Comparison of ENCODE assay signal across 8 cellular contexts in the genomic region with DNA sequence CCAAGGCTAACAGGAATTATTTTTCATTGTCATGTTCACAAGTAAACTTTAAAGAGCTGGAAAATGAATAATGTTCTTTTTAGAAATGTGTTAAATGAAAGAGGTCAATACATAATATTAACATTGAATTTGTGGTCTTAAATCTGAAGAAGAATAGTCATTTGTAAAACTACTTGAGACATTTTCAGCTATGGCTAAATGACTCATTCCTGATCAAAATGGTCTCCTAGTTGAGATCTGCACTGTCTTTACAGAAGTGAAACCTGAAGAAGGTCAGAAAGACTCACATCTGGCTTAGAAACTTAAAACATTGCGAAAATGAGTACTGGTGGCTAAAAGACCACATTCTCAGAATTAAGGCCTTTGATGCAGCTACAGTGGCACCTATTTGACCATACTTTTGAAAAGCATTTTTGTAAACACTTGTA. TPM values are rescaled to one million over a fixed set of nuclear protein-coding genes. Genes with fewer than 3 reads are reported as not detected.
DNase-seq lines count a peak whose midpoint lies in the region; ATAC-seq and TF ChIP-seq lines count a peak whose summit lies in the region.

No MANE protein-coding gene starts in this region.

- DNase-seq in MM.1S (peak; percentile 94), immature natural killer cell (peak in 1 of 3 donors; percentile 33), NCI-H2227 (lab: John Stamatoyannopoulos, UW; ENCODE audit: unreplicated experiment) (no peak), ureter (ENCODE audit: low spot score) (no peak), glomerular visceral epithelial cell (ENCODE audit: extremely low spot score) (no peak), UCSD-AML1 (lab: John Stamatoyannopoulos, UW; ENCODE audit: unreplicated experiment) (no peak)

- H3K4me1 Mint-ChIP-seq in immature natural killer cell, result peaks cover 86 to 97% of the 10 kb centered on the region in 2 donors

- H3K79me2 ChIP-seq in MM.1S (ENCODE audit: low read length), result peaks cover 88% of the 10 kb centered on the region

- H3F3A ChIP-seq in MM.1S (ENCODE audit: insufficient read depth, low read length), result peaks cover 40% of the 10 kb centered on the region

- peak overlapping the region; percentile 83 for H3K27ac ChIP-seq in MM.1S (ENCODE audit: low read length)

- H3K4me3 Mint-ChIP-seq in immature natural killer cell, result peak overlapping the region; percentile 63 to 80 (median 69)

- H3K27ac Mint-ChIP-seq in immature natural killer cell, result peak overlapping the region; percentile 52 to 82 (median 72)

- peak overlapping the region; percentile 33; the same call in 1 of the 2 replicates for H3K4me3 ChIP-seq in MM.1S (ENCODE audit: low read length)

- no peak for TF ChIP-seq CTCF in MM.1S (IDR thresholded peaks at IDR 0.05; ENCODE audit: low read length)

- H2AFZ ChIP-seq in MM.1S (ENCODE audit: low read length), result no peak overlapping the region

- peak; percentile 92 for ATAC-seq in GM18502 (IDR thresholded peaks at IDR 0.05; ENCODE audit: poor library complexity, unreplicated experiment)
- peak; percentile 88 for ATAC-seq in GM21737 (IDR thresholded peaks at IDR 0.05; ENCODE audit: unreplicated experiment)

- peaks cover 41% of the 10 kb centered on the region for H3K36me3 ChIP-seq in MM.1S (replicated peaks; ENCODE audit: insufficient read depth, low read length)

- H3K9me3 ChIP-seq in MM.1S (replicated peaks; ENCODE audit: insufficient read depth, low read length), result no peaks in the 10 kb centered on the region

- H3K27me3 ChIP-seq in MM.1S (replicated peaks; ENCODE audit: insufficient read depth, low read length), result no peaks in the 10 kb centered on the region

- H3K9me2 ChIP-seq in MM.1S (replicated peaks; ENCODE audit: insufficient read depth, low read length), result no peaks in the 10 kb centered on the region

- peaks cover 54% of the 10 kb centered on the region for H3K4me1 ChIP-seq in MM.1S (ENCODE audit: low read length)

- H3K27me3 Mint-ChIP-seq in immature natural killer cell (ENCODE audit: low read depth in 3 of 3), result peaks cover 0 to 2% (median 0%) of the 10 kb centered on the region in 3 donors

- H4K20me1 ChIP-seq in MM.1S (ENCODE audit: insufficient read depth, low read length), result no peaks in the 10 kb centered on the region

- peak overlapping the region; percentile 54 for H3K9ac ChIP-seq in MM.1S (ENCODE audit: low read length)

- peak overlapping the region; percentile 67 for H3K4me2 ChIP-seq in MM.1S (ENCODE audit: low read depth, low read length)

- H3K9me3 Mint-ChIP-seq in immature natural killer cell, result no peaks in the 10 kb centered on the region

- peaks cover 54 to 74% (median 58%) of the 10 kb centered on the region in 3 donors for H3K36me3 Mint-ChIP-seq in immature natural killer cell

RNA-seq across cellular contexts. Expression of gene PIK3CG, which starts 5.9 kb away (rescaled TPM):
- 10 to 100 TPM; 21.3 to 65.0 (median 30.6) TPM for polyA plus RNA-seq in immature natural killer cell
- 5.3 TPM for total RNA-seq in ureter
